16 cellular contexts compared by ENCODE assay signal in genomic region chr2:121260370-121261154, GRCh38. TPM values are rescaled to one million over a fixed set of nuclear protein-coding genes. Genes with fewer than 3 reads are reported as not detected.
DNase-seq lines count a peak whose midpoint lies in the region; ATAC-seq and TF ChIP-seq lines count a peak whose summit lies in the region.
"Had no signal": no experiment of that assay in that cellular context is flagged by ENCODE, and none has a peak within 500 bp of the region (broad histone marks: within the 10 kb centered on the region; RNA-seq: fewer than 3 reads in every experiment).

No MANE protein-coding gene starts in this region.

- no peak for TF ChIP-seq POLR2A in stomach (IDR thresholded peaks at IDR 0.05)

- no peak for TF ChIP-seq EP300 in stomach (IDR thresholded peaks at IDR 0.05)

- intact Hi-C loops in stomach (cut with DNase I; ENCODE audit: low total_unique reads) = no loop called here

- peak; percentile 26 for DNase-seq in NCI-H446 treated with DMSO at 0.1 percent for 48 hours (lab: John Stamatoyannopoulos, UW)
- DNase-seq in NCI-H446 (lab: John Stamatoyannopoulos, UW) = no peak
- peak; percentile 40 for DNase-seq in NCI-H2171 (lab: John Stamatoyannopoulos, UW)
- peak; percentile 63 for DNase-seq in stomach
- no peak for DNase-seq in KG1 (lab: John Stamatoyannopoulos, UW)
- no peak for DNase-seq in stimulated activated naive CD4-positive, alpha-beta T cell (lab: John Stamatoyannopoulos, UW)
- DNase-seq: activated CD8-positive, alpha-beta memory T cell treated with anti-CD3 and anti-CD28 coated beads, Interleukin-2, amount 50 U/mL, for 4 hours; head of caudate nucleus; IMR-90; NCI-H82; upper lobe of left lung; WERI-Rb-1 had no signal

- H3K4me1 ChIP-seq in stomach = peaks cover 16 to 41% (median 28%) of the 10 kb centered on the region in 4 donors
- H3K4me1 ChIP-seq: A549 had no signal

- no peaks in the 10 kb centered on the region for H3K9me3 ChIP-seq in stomach
- H3K9me3 ChIP-seq: A549, upper lobe of left lung had no signal

- WGBS in stomach, 5 donors = 44 to 59% (median 54%) methylated on average over 12 of the region's 12 CpGs

- H3K4me3 ChIP-seq in stomach = no peak overlapping the region
- H3K4me3 ChIP-seq: A549, upper lobe of left lung had no signal

- ATAC-seq in esophagus mucosa = peak; percentile 27
- no peak for ATAC-seq in HG02678 (IDR thresholded peaks at IDR 0.05; ENCODE audit: unreplicated experiment)
- ATAC-seq: A549 had no signal

- TF ChIP-seq CTCF in stomach (IDR thresholded peaks at IDR 0.05) = no peak

- no peaks in the 10 kb centered on the region for H3K36me3 ChIP-seq in stomach
- H3K36me3 ChIP-seq: upper lobe of left lung, WERI-Rb-1 had no signal

- peak overlapping the region in 4 of 5 donors; percentile 36 to 79 (median 56) for H3K27ac ChIP-seq in stomach
- H3K27ac ChIP-seq: A549, epithelial cell of prostate, upper lobe of left lung, WERI-Rb-1 had no signal

- H3K27me3 ChIP-seq in stomach = peaks cover 0 to 6% (median 0%) of the 10 kb centered on the region in 3 donors
- H3K27me3 ChIP-seq: upper lobe of left lung had no signal

RNA-seq across cellular contexts. Expression of gene TFCP2L1, which starts 24.4 kb away (rescaled TPM):
- total RNA-seq in esophagus mucosa (36.5 TPM), stomach (100 to 1,000 TPM in 1 of 5 donors, 10 to 100 TPM in 4; 31.4 to 154 (median 48.2) TPM)
- polyA plus RNA-seq in stomach = 10 to 100 TPM in 1 of 3 donors, 1 to 10 TPM in 2; 6.8 to 10.4 (median 7.6) TPM
- total RNA-seq: IMR-90 had no signal
- polyA plus RNA-seq: IMR-90 had no signal

Comparison
In these comparisons a context has a peak if more than half of its experiments do, and no peak if none do; other contexts are left out.
1. DNase-seq: peak in NCI-H446 treated with DMSO at 0.1 percent for 48 hours (single experiment), NCI-H2171 (single experiment) and stomach (single experiment); none in NCI-H446 (0 of 2), KG1 (single experiment) and stimulated activated naive CD4-positive, alpha-beta T cell (0 of 6).